In the genomic region with DNA sequence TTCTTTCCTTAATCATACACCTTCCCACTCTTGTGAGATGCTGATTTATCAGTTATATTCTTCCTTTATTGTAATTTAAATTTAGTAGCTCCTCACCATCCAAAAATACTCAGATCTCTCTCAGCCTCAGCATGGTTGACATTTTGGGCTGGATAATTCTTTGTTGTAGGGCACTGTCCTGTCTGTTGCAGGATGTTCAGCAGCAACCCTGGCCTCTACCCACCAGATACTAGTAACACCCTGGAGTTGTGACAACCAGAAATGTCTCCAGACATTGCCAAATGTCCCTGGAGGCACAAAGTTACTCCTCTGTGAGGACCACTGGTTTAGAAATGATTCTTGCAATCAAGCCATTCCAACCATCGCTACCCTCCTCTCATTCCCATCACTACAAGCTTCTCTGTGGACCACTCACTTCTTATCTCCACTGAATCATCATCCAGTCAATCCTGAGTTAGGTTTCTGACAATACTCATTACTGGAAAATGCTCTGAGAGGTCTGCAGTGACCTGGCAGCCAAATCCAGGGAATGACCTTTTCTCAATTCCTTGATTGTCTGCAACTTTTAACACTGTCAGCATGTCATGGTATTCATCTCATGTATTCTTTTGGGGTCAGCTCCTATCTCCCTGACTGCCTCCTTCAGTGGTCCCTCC, we compare ENCODE assay signal across 15 cellular contexts.
"Had no signal": no experiment of that assay in that cellular context is flagged by ENCODE, and none has a peak within 500 bp of the region (broad histone marks: within the 10 kb centered on the region; RNA-seq: fewer than 3 reads in every experiment).

No MANE protein-coding gene starts in this region.

- H3K27ac ChIP-seq: testis had no signal

- H3K9me3 ChIP-seq: testis had no signal

- ATAC-seq: activated T-helper 17 cell treated with anti-CD3 and anti-CD28 coated beads, Interleukin-2, amount 50 U/mL, for 72 hours; left colon; stimulated activated naive CD8-positive, alpha-beta T cell treated with anti-CD3 and anti-CD28 coated beads, Interleukin-15, amount 100 ng/mL, for 72 hours had no signal

- FAIRE-seq: TTC549 had no signal

- DNase-seq: activated CD4-positive, alpha-beta T cell treated with anti-CD3 and anti-CD28 coated beads, Interleukin-2, amount 10 ng/mL, durations not matched to agents 7 days and 5 days; activated CD4-positive, CD25-positive, alpha-beta regulatory T cell; activated CD8-positive, alpha-beta memory T cell treated with anti-CD3 and anti-CD28 coated beads for 24 hours; activated naive CD4-positive, alpha-beta T cell treated with anti-CD3 and anti-CD28 coated beads, Interleukin-2, amount 50 U/mL, for 16 hours; amniotic stem cell; dermis blood vessel endothelial cell; hypothalamus; left colon; occipital lobe; stimulated activated CD4-positive, alpha-beta T cell treated with anti-CD3 and anti-CD28 coated beads, Interleukin-15, amount 100 ng/mL, for 24 hours; stimulated activated CD4-positive, alpha-beta T cell treated with anti-CD3 and anti-CD28 coated beads, Interleukin-4, amount 100 ng/mL, for 24 hours; stimulated activated naive CD8-positive, alpha-beta T cell treated with anti-CD3 and anti-CD28 coated beads, Interleukin-15, amount 100 ng/mL, for 72 hours; testis had no signal

- H3K4me3 ChIP-seq: testis had no signal

- H3K27me3 ChIP-seq: testis had no signal
